23 cellular contexts compared by ENCODE assay signal in genomic region chr1:176546825-176547224, GRCh38.
"Had no signal": no experiment of that assay in that cellular context is flagged by ENCODE, and none has a peak within 500 bp of the region (broad histone marks: within the 10 kb centered on the region; RNA-seq: fewer than 3 reads in every experiment).

No MANE protein-coding gene starts in this region.

- DNase-seq: colonic mucosa; dermis blood vessel endothelial cell; dorsolateral prefrontal cortex; effector CD4-positive, alpha-beta T cell; effector memory CD4-positive, alpha-beta T cell; foreskin keratinocyte; heart left ventricle; hypothalamus; immature natural killer cell; left cardiac atrium; left ventricle myocardium inferior; lower lobe of right lung; mesenchymal stem cell; mucosa of descending colon; naive B cell; naive thymus-derived CD8-positive, alpha-beta T cell had no signal

- H3K4me2 ChIP-seq: hepatocyte had no signal

- H3K36me3 ChIP-seq: colonic mucosa, esophagus muscularis mucosa, gastroesophageal sphincter, heart left ventricle, left ventricle myocardium inferior, lower lobe of right lung had no signal

- H3K4me3 ChIP-seq: colonic mucosa, dorsolateral prefrontal cortex, esophagus muscularis mucosa, gastroesophageal sphincter, heart left ventricle, hepatocyte, left ventricle myocardium inferior, lower lobe of right lung, mucosa of descending colon had no signal

- H3K27ac ChIP-seq: colonic mucosa, dorsolateral prefrontal cortex, esophagus muscularis mucosa, foreskin keratinocyte, gastroesophageal sphincter, heart left ventricle, hepatocyte, left ventricle myocardium inferior, lower lobe of right lung had no signal

- FAIRE-seq: endothelial cell of umbilical vein, frontal cortex, keratinocyte had no signal

- H3K9me3 ChIP-seq: colonic mucosa, esophagus muscularis mucosa, gastroesophageal sphincter, heart left ventricle, lower lobe of right lung, mucosa of descending colon had no signal

- H3K4me1 ChIP-seq: colonic mucosa, esophagus muscularis mucosa, foreskin keratinocyte, gastroesophageal sphincter, left ventricle myocardium inferior, lower lobe of right lung had no signal

- H3K4me3 Mint-ChIP-seq: immature natural killer cell; mesothelial cell of epicardium; naive B cell; naive thymus-derived CD8-positive, alpha-beta T cell had no signal

- H3K27ac Mint-ChIP-seq: immature natural killer cell; mesothelial cell of epicardium; naive B cell; naive thymus-derived CD8-positive, alpha-beta T cell had no signal

- H2AFZ ChIP-seq: hepatocyte had no signal

- ATAC-seq: foreskin keratinocyte; gastroesophageal sphincter; heart left ventricle; left cardiac atrium; lower lobe of right lung; mucosa of descending colon; naive thymus-derived CD8-positive, alpha-beta T cell had no signal

- H3K4me1 Mint-ChIP-seq: immature natural killer cell; mesothelial cell of epicardium; naive B cell; naive thymus-derived CD8-positive, alpha-beta T cell had no signal

- H3K9me3 Mint-ChIP-seq: mesothelial cell of epicardium had no signal

- H3K79me2 ChIP-seq: hepatocyte had no signal

- H3K27me3 ChIP-seq: colonic mucosa had no signal

- H3K36me3 Mint-ChIP-seq: immature natural killer cell; mesothelial cell of epicardium; naive B cell; naive thymus-derived CD8-positive, alpha-beta T cell had no signal
